Comparison of ENCODE assay signal across 8 cellular contexts in genomic region chr6:144095134-144096002, GRCh38.
A peak's percentile ranks its signal among the peaks of the same experiment; 100 is the strongest.
DNase-seq lines count a peak whose midpoint lies in the region; ATAC-seq and TF ChIP-seq lines count a peak whose summit lies in the region.

TSS of gene SF3B5 (minus strand) at chr6:144095573. CDS start at chr6:144095497, 76 bp downstream.

- H3K36me3 ChIP-seq in GM06990 (ENCODE audit: control insufficient read depth, insufficient read depth, low read length), result no peaks in the 10 kb centered on the region; the same call in 1 of the 2 replicates

- H3K4me3 Mint-ChIP-seq in activated naive CD4-positive, alpha-beta T cell treated with anti-CD3 and anti-CD28 coated beads, Interleukin-2, amount 50 U/mL, for 24 hours, result peak within 1 kb of the TSS; percentile 94

- peak; percentile 94 for ATAC-seq in HG02588 (IDR thresholded peaks at IDR 0.05; ENCODE audit: unreplicated experiment)
- ATAC-seq in SK-N-SH treated with all-trans-retinoic acid at 6 μM for 48 hours, result peak; percentile 98

- no peaks in the 10 kb centered on the region for H3K27me3 Mint-ChIP-seq in activated naive CD4-positive, alpha-beta T cell treated with anti-CD3 and anti-CD28 coated beads, Interleukin-2, amount 50 U/mL, for 24 hours

- TF ChIP-seq CTCF in GM06990 (IDR thresholded peaks at IDR 0.05; ENCODE audit: insufficient read depth, low read length, poor library complexity, severe bottlenecking), result no peak

- H3K27ac Mint-ChIP-seq in activated naive CD4-positive, alpha-beta T cell treated with anti-CD3 and anti-CD28 coated beads, Interleukin-2, amount 50 U/mL, for 24 hours, result peak within 1 kb of the TSS; percentile 96

- DNase-seq in GM06990 (ENCODE audit: extremely low read depth, insufficient read length) (peak; percentile 95), NCI-H1092 (lab: John Stamatoyannopoulos, UW) (peak; percentile 98), germinal center (ENCODE audit: low spot score) (peak; percentile 93), non-pigmented ciliary epithelial cell (ENCODE audit: low read depth) (peak; percentile 99), superior temporal gyrus (ENCODE audit: extremely low spot score) (peak; percentile 100)

- no peaks in the 10 kb centered on the region for H3K9me3 Mint-ChIP-seq in activated naive CD4-positive, alpha-beta T cell treated with anti-CD3 and anti-CD28 coated beads, Interleukin-2, amount 50 U/mL, for 24 hours

- H3K27me3 ChIP-seq in GM06990 (replicated peaks; ENCODE audit: control insufficient read depth, insufficient read depth, low read length), result no peaks in the 10 kb centered on the region

- H3K36me3 Mint-ChIP-seq in activated naive CD4-positive, alpha-beta T cell treated with anti-CD3 and anti-CD28 coated beads, Interleukin-2, amount 50 U/mL, for 24 hours, result peaks cover 10% of the 10 kb centered on the region

- peaks cover 25% of the 10 kb centered on the region for H3K4me1 Mint-ChIP-seq in activated naive CD4-positive, alpha-beta T cell treated with anti-CD3 and anti-CD28 coated beads, Interleukin-2, amount 50 U/mL, for 24 hours

- peak within 1 kb of the TSS; percentile 78 for H3K4me3 ChIP-seq in GM06990 (replicated peaks; ENCODE audit: low read depth, low read length)

TF ChIP-seq in SK-N-SH treated with all-trans-retinoic acid at 6 μM for 48 hours, 23 proteins besides CTCF, POLR2A, EP300 and RAD21:
- TF ChIP-seq PATZ1 (CRISPR knock-in tag; IDR thresholded peaks at IDR 0.05; ENCODE audit: borderline replicate concordance) (peak; percentile 83; the same call in 1 of the 2 replicates), CSRNP3 (CRISPR knock-in tag; IDR thresholded peaks at IDR 0.05) (no peak)

Comparison
In these comparisons a context has a peak if more than half of its experiments do, and no peak if none do; other contexts are left out.
1. Peak in every context shown above with its lines: DNase-seq, ATAC-seq and H3K4me3 ChIP-seq.